In the genomic region with DNA sequence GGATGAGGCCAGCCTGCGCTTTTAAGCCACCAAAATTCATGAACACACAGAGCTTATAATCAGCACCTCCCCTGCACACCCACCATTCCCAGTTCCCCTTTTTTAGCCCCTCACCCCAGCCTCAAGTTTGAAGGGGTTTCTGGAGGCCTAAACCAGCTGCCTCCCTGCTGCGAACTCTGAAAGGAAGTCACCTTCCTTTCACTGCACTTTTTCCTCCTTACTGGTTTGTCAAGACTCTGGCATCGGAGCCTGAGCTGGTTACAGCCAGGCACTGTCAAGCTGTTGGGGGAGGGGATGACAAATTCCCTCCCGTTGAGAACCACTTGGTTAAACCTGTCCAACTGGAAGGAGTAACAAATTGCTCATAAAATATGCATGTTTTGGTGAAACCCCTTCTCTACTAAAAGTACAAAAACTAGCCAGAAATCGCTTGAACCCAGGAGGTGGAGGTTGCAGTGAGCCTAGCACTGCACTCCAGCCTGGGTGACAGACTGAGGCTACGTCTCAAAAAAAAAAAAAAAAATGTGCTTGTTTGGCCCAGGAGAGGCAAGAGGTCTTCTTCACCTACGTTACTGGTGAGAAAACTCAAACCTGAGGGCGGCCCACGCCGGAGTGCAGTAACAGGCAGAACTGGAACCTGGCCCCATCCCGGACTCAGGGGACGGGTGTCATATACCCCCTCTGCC, we compare ENCODE assay signal across 1 cellular context.
TF ChIP-seq lines count a peak whose summit lies in the region.

No MANE protein-coding gene starts in this region.

TF ChIP-seq in H1, 55 proteins besides CTCF, POLR2A, EP300 and RAD21:
- peak; percentile 98 for TF ChIP-seq RBBP5 (IDR thresholded peaks at IDR 0.05; ENCODE audit: borderline replicate concordance, low read depth, low read length)
- peak; percentile 47 for TF ChIP-seq TBP (IDR thresholded peaks at IDR 0.05; ENCODE audit: low read depth, low read length)
- TF ChIP-seq JUN (IDR thresholded peaks at IDR 0.05; ENCODE audit: low read depth, low read length) = no peak
- no peak; the same call in 1 of the 2 replicates for TF ChIP-seq POLR2AphosphoS5 (IDR thresholded peaks at IDR 0.05; ENCODE audit: low read depth, low read length)
- 0 out of 4 replicates have a peak, but pooled peaks of 1 of the 2 experiments have one; percentile 50 for TF ChIP-seq HDAC2 (IDR thresholded peaks at IDR 0.05; ENCODE audit: borderline replicate concordance in 1 of 2, low read depth in 2 of 2, low read length in 2 of 2)
- TF ChIP-seq JUND (IDR thresholded peaks at IDR 0.05; ENCODE audit: low read length) = no peak
- TF ChIP-seq GTF2F1 (IDR thresholded peaks at IDR 0.05; ENCODE audit: borderline replicate concordance, low read depth, low read length) = no peak
- TF ChIP-seq PHF8 (conservative IDR thresholded peaks at IDR 0.05; ENCODE audit: low read depth, low read length) = 0 out of 2 replicates have a peak, but pooled peaks have one; percentile 32
- TF ChIP-seq EZH2 (IDR thresholded peaks at IDR 0.05; ENCODE audit: low read depth, low read length, severe bottlenecking) = no peak
- TF ChIP-seq CTBP2 (IDR thresholded peaks at IDR 0.05; ENCODE audit: borderline replicate concordance, insufficient read depth, insufficient read length, low read length) = peak; percentile 47
- peak; percentile 92 to 93 for TF ChIP-seq SIN3A (conservative IDR thresholded peaks at IDR 0.05 in 1 of 2, IDR thresholded peaks at IDR 0.05 in 1 of 2; ENCODE audit: low read depth in 1 of 2, low read length in 2 of 2)
- no peak for TF ChIP-seq CBX5 (IDR thresholded peaks at IDR 0.05; ENCODE audit: low read depth, low read length)
- no peak for TF ChIP-seq SIRT6 (IDR thresholded peaks at IDR 0.05; ENCODE audit: low read length)
- TF ChIP-seq CBX8 (IDR thresholded peaks at IDR 0.05; ENCODE audit: borderline replicate concordance, low read depth, low read length) = no peak
- TF ChIP-seq TAF7 (optimal IDR thresholded peaks at IDR 0.05; ENCODE audit: borderline replicate concordance, low read depth, low read length) = peak; percentile 82
- no peak for TF ChIP-seq KDM4A (IDR thresholded peaks at IDR 0.05; ENCODE audit: low read depth, low read length, severe bottlenecking)
- no peak for TF ChIP-seq SP4 (IDR thresholded peaks at IDR 0.05; ENCODE audit: low read length)
- TF ChIP-seq CHD2 (IDR thresholded peaks at IDR 0.05; ENCODE audit: low read length) = peak; percentile 68; the same call in 1 of the 2 replicates
- TF ChIP-seq GABPA (IDR thresholded peaks at IDR 0.05; ENCODE audit: borderline replicate concordance, insufficient read depth, low read length) = no peak
- no peak for TF ChIP-seq BACH1 (IDR thresholded peaks at IDR 0.05; ENCODE audit: low read length)
- TF ChIP-seq TCF12 (IDR thresholded peaks at IDR 0.05; ENCODE audit: low read depth, low read length) = 0 out of 2 replicates have a peak, but pooled peaks have one; percentile 41
- 0 out of 2 replicates have a peak, but pooled peaks have one; percentile 31 for TF ChIP-seq CREB1 (IDR thresholded peaks at IDR 0.05)
- TF ChIP-seq YY1 (IDR thresholded peaks at IDR 0.05; ENCODE audit: low read depth, low read length) = no peak
- TF ChIP-seq, protein P1, sequence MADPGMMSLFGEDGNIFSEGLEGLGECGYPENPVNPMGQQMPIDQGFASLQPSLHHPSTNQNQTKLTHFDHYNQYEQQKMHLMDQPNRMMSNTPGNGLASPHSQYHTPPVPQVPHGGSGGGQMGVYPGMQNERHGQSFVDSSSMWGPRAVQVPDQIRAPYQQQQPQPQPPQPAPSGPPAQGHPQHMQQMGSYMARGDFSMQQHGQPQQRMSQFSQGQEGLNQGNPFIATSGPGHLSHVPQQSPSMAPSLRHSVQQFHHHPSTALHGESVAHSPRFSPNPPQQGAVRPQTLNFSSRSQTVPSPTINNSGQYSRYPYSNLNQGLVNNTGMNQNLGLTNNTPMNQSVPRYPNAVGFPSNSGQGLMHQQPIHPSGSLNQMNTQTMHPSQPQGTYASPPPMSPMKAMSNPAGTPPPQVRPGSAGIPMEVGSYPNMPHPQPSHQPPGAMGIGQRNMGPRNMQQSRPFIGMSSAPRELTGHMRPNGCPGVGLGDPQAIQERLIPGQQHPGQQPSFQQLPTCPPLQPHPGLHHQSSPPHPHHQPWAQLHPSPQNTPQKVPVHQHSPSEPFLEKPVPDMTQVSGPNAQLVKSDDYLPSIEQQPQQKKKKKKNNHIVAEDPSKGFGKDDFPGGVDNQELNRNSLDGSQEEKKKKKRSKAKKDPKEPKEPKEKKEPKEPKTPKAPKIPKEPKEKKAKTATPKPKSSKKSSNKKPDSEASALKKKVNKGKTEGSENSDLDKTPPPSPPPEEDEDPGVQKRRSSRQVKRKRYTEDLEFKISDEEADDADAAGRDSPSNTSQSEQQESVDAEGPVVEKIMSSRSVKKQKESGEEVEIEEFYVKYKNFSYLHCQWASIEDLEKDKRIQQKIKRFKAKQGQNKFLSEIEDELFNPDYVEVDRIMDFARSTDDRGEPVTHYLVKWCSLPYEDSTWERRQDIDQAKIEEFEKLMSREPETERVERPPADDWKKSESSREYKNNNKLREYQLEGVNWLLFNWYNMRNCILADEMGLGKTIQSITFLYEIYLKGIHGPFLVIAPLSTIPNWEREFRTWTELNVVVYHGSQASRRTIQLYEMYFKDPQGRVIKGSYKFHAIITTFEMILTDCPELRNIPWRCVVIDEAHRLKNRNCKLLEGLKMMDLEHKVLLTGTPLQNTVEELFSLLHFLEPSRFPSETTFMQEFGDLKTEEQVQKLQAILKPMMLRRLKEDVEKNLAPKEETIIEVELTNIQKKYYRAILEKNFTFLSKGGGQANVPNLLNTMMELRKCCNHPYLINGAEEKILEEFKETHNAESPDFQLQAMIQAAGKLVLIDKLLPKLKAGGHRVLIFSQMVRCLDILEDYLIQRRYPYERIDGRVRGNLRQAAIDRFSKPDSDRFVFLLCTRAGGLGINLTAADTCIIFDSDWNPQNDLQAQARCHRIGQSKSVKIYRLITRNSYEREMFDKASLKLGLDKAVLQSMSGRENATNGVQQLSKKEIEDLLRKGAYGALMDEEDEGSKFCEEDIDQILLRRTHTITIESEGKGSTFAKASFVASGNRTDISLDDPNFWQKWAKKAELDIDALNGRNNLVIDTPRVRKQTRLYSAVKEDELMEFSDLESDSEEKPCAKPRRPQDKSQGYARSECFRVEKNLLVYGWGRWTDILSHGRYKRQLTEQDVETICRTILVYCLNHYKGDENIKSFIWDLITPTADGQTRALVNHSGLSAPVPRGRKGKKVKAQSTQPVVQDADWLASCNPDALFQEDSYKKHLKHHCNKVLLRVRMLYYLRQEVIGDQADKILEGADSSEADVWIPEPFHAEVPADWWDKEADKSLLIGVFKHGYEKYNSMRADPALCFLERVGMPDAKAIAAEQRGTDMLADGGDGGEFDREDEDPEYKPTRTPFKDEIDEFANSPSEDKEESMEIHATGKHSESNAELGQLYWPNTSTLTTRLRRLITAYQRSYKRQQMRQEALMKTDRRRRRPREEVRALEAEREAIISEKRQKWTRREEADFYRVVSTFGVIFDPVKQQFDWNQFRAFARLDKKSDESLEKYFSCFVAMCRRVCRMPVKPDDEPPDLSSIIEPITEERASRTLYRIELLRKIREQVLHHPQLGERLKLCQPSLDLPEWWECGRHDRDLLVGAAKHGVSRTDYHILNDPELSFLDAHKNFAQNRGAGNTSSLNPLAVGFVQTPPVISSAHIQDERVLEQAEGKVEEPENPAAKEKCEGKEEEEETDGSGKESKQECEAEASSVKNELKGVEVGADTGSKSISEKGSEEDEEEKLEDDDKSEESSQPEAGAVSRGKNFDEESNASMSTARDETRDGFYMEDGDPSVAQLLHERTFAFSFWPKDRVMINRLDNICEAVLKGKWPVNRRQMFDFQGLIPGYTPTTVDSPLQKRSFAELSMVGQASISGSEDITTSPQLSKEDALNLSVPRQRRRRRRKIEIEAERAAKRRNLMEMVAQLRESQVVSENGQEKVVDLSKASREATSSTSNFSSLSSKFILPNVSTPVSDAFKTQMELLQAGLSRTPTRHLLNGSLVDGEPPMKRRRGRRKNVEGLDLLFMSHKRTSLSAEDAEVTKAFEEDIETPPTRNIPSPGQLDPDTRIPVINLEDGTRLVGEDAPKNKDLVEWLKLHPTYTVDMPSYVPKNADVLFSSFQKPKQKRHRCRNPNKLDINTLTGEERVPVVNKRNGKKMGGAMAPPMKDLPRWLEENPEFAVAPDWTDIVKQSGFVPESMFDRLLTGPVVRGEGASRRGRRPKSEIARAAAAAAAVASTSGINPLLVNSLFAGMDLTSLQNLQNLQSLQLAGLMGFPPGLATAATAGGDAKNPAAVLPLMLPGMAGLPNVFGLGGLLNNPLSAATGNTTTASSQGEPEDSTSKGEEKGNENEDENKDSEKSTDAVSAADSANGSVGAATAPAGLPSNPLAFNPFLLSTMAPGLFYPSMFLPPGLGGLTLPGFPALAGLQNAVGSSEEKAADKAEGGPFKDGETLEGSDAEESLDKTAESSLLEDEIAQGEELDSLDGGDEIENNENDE (IDR thresholded peaks at IDR 0.05; ENCODE audit: insufficient replicate concordance, low read length) = no peak
- TF ChIP-seq SRF (IDR thresholded peaks at IDR 0.05; ENCODE audit: low read depth, low read length) = no peak
- no peak for TF ChIP-seq ZNF274 (IDR thresholded peaks at IDR 0.05; ENCODE audit: borderline replicate concordance, extremely low read depth, low read length)
- no peak for TF ChIP-seq RNF2 (IDR thresholded peaks at IDR 0.05; ENCODE audit: borderline replicate concordance, low read depth, low read length, missing control alignments, poor library complexity, severe bottlenecking)
- TF ChIP-seq EGR1 (IDR thresholded peaks at IDR 0.05; ENCODE audit: borderline replicate concordance, low read depth, low read length) = no peak
- TF ChIP-seq SIX5 (IDR thresholded peaks at IDR 0.05; ENCODE audit: low read depth, low read length) = no peak
- TF ChIP-seq ASH2L (IDR thresholded peaks at IDR 0.05; ENCODE audit: low read length) = peak; percentile 99
- TF ChIP-seq SUZ12 (IDR thresholded peaks at IDR 0.05; ENCODE audit: low read length) = no peak
- no peak for TF ChIP-seq RXRA (IDR thresholded peaks at IDR 0.05; ENCODE audit: insufficient read depth, low read depth, low read length)
- TF ChIP-seq RFX5 (IDR thresholded peaks at IDR 0.05; ENCODE audit: borderline replicate concordance, low read depth, low read length) = no peak
- TF ChIP-seq CEBPB (IDR thresholded peaks at IDR 0.05; ENCODE audit: low read depth, low read length) = no peak
- no peak for TF ChIP-seq BCL11A (IDR thresholded peaks at IDR 0.05; ENCODE audit: low read depth in 2 of 2, low read length in 2 of 2)
- TF ChIP-seq NANOG (IDR thresholded peaks at IDR 0.05; ENCODE audit: insufficient read depth, low read depth, low read length, poor library complexity, severe bottlenecking) = peak; percentile 30
- TF ChIP-seq BRCA1 (IDR thresholded peaks at IDR 0.05; ENCODE audit: low read depth, low read length) = no peak
- TF ChIP-seq, protein P2, sequence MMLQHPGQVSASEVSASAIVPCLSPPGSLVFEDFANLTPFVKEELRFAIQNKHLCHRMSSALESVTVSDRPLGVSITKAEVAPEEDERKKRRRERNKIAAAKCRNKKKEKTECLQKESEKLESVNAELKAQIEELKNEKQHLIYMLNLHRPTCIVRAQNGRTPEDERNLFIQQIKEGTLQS (IDR thresholded peaks at IDR 0.05; ENCODE audit: insufficient read depth, low read depth, low read length) = no peak
- TF ChIP-seq FOSL1 (IDR thresholded peaks at IDR 0.05; ENCODE audit: insufficient read depth, low read depth, low read length) = no peak
- TF ChIP-seq, protein P3, sequence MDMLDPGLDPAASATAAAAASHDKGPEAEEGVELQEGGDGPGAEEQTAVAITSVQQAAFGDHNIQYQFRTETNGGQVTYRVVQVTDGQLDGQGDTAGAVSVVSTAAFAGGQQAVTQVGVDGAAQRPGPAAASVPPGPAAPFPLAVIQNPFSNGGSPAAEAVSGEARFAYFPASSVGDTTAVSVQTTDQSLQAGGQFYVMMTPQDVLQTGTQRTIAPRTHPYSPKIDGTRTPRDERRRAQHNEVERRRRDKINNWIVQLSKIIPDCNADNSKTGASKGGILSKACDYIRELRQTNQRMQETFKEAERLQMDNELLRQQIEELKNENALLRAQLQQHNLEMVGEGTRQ (IDR thresholded peaks at IDR 0.05; ENCODE audit: low read length) = no peak
- TF ChIP-seq HDAC6 (IDR thresholded peaks at IDR 0.05; ENCODE audit: low read depth, low read length) = no peak
- no peak for TF ChIP-seq KDM1A (IDR thresholded peaks at IDR 0.05; ENCODE audit: borderline replicate concordance, low read length)
- TF ChIP-seq NRF1 (IDR thresholded peaks at IDR 0.05; ENCODE audit: low read depth, low read length) = no peak
- no peak for TF ChIP-seq MAFK (IDR thresholded peaks at IDR 0.05; ENCODE audit: low read depth, low read length)
- peak; percentile 97 for TF ChIP-seq SP1 (IDR thresholded peaks at IDR 0.05; ENCODE audit: low read depth, low read length)
- TF ChIP-seq TEAD4 (IDR thresholded peaks at IDR 0.05; ENCODE audit: low read depth, low read length) = peak; percentile 71; the same call in 1 of the 2 replicates
- no peak for TF ChIP-seq CHD1 (IDR thresholded peaks at IDR 0.05; ENCODE audit: low read depth, low read length)
- peak; percentile 60; the same call in 1 of the 2 replicates for TF ChIP-seq TAF1 (IDR thresholded peaks at IDR 0.05; ENCODE audit: low read depth, low read length)
- no peak for TF ChIP-seq SAP30 (IDR thresholded peaks at IDR 0.05; ENCODE audit: insufficient read depth, insufficient replicate concordance, low read length)
- TF ChIP-seq KDM5A (IDR thresholded peaks at IDR 0.05; ENCODE audit: low read length) = no peak
- TF ChIP-seq, protein P4, sequence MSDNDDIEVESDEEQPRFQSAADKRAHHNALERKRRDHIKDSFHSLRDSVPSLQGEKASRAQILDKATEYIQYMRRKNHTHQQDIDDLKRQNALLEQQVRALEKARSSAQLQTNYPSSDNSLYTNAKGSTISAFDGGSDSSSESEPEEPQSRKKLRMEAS (IDR thresholded peaks at IDR 0.05) = no peak; the same call in 1 of the 2 replicates
- TF ChIP-seq, protein P5, sequence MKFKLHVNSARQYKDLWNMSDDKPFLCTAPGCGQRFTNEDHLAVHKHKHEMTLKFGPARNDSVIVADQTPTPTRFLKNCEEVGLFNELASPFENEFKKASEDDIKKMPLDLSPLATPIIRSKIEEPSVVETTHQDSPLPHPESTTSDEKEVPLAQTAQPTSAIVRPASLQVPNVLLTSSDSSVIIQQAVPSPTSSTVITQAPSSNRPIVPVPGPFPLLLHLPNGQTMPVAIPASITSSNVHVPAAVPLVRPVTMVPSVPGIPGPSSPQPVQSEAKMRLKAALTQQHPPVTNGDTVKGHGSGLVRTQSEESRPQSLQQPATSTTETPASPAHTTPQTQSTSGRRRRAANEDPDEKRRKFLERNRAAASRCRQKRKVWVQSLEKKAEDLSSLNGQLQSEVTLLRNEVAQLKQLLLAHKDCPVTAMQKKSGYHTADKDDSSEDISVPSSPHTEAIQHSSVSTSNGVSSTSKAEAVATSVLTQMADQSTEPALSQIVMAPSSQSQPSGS (IDR thresholded peaks at IDR 0.05; ENCODE audit: low read length) = peak; percentile 63; the same call in 1 of the 2 replicates
- TF ChIP-seq SP2 (IDR thresholded peaks at IDR 0.05; ENCODE audit: low read length) = no peak
- no peak for TF ChIP-seq POU5F1 (IDR thresholded peaks at IDR 0.05; ENCODE audit: low read depth, low read length)
- TF ChIP-seq, protein P6, sequence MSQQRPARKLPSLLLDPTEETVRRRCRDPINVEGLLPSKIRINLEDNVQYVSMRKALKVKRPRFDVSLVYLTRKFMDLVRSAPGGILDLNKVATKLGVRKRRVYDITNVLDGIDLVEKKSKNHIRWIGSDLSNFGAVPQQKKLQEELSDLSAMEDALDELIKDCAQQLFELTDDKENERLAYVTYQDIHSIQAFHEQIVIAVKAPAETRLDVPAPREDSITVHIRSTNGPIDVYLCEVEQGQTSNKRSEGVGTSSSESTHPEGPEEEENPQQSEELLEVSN (IDR thresholded peaks at IDR 0.05) = 0 out of 2 replicates have a peak, but pooled peaks have one; percentile 21
